ENCODE assay signal across 1 cellular context in genomic region chr2:114160263-114161001, GRCh38.
TF ChIP-seq lines count a peak whose summit lies in the region.

No MANE protein-coding gene starts in this region.

TF ChIP-seq in HepG2, 621 proteins besides CTCF, POLR2A, EP300 and RAD21 (continued from another document and continues in another):
- TF ChIP-seq, protein P1, sequence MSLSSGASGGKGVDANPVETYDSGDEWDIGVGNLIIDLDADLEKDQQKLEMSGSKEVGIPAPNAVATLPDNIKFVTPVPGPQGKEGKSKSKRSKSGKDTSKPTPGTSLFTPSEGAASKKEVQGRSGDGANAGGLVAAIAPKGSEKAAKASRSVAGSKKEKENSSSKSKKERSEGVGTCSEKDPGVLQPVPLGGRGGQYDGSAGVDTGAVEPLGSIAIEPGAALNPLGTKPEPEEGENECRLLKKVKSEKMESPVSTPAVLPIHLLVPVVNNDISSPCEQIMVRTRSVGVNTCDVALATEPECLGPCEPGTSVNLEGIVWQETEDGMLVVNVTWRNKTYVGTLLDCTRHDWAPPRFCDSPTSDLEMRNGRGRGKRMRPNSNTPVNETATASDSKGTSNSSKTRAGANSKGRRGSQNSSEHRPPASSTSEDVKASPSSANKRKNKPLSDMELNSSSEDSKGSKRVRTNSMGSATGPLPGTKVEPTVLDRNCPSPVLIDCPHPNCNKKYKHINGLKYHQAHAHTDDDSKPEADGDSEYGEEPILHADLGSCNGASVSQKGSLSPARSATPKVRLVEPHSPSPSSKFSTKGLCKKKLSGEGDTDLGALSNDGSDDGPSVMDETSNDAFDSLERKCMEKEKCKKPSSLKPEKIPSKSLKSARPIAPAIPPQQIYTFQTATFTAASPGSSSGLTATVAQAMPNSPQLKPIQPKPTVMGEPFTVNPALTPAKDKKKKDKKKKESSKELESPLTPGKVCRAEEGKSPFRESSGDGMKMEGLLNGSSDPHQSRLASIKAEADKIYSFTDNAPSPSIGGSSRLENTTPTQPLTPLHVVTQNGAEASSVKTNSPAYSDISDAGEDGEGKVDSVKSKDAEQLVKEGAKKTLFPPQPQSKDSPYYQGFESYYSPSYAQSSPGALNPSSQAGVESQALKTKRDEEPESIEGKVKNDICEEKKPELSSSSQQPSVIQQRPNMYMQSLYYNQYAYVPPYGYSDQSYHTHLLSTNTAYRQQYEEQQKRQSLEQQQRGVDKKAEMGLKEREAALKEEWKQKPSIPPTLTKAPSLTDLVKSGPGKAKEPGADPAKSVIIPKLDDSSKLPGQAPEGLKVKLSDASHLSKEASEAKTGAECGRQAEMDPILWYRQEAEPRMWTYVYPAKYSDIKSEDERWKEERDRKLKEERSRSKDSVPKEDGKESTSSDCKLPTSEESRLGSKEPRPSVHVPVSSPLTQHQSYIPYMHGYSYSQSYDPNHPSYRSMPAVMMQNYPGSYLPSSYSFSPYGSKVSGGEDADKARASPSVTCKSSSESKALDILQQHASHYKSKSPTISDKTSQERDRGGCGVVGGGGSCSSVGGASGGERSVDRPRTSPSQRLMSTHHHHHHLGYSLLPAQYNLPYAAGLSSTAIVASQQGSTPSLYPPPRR (CRISPR knock-in tag; IDR thresholded peaks at IDR 0.05; ENCODE audit: borderline replicate concordance), result no peak
- no peak for TF ChIP-seq EEA1 (CRISPR knock-in tag; IDR thresholded peaks at IDR 0.05; ENCODE audit: borderline replicate concordance)
- TF ChIP-seq TFAP4 (IDR thresholded peaks at IDR 0.05; ENCODE audit: borderline replicate concordance, low read depth), result peak; percentile 94
- TF ChIP-seq ETS1 (CRISPR knock-in tag; IDR thresholded peaks at IDR 0.05), result no peak
- TF ChIP-seq ZNF136 (CRISPR knock-in tag; IDR thresholded peaks at IDR 0.05; ENCODE audit: low read depth), result no peak
- no peak for TF ChIP-seq ZNF24 (IDR thresholded peaks at IDR 0.05)
- 0 out of 2 replicates have a peak, but pooled peaks have one; percentile 44 for TF ChIP-seq ZNF772 (CRISPR knock-in tag; IDR thresholded peaks at IDR 0.05)
- TF ChIP-seq ZNF34 (CRISPR knock-in tag; IDR thresholded peaks at IDR 0.05; ENCODE audit: borderline replicate concordance), result no peak
- TF ChIP-seq U2AF2 (IDR thresholded peaks at IDR 0.05; ENCODE audit: low read depth, low read length), result no peak
- no peak for TF ChIP-seq ZBTB3 (CRISPR knock-in tag; IDR thresholded peaks at IDR 0.05; ENCODE audit: borderline replicate concordance, low read depth)
- peak; percentile 60 for TF ChIP-seq NCOA2 (CRISPR knock-in tag; IDR thresholded peaks at IDR 0.05)
- no peak for TF ChIP-seq NONO (IDR thresholded peaks at IDR 0.05)
- TF ChIP-seq NONO (CRISPR knock-in tag; conservative IDR thresholded peaks at IDR 0.05), result no peak
- no peak for TF ChIP-seq ZSCAN22 (CRISPR knock-in tag; IDR thresholded peaks at IDR 0.05)
- TF ChIP-seq, protein P2, sequence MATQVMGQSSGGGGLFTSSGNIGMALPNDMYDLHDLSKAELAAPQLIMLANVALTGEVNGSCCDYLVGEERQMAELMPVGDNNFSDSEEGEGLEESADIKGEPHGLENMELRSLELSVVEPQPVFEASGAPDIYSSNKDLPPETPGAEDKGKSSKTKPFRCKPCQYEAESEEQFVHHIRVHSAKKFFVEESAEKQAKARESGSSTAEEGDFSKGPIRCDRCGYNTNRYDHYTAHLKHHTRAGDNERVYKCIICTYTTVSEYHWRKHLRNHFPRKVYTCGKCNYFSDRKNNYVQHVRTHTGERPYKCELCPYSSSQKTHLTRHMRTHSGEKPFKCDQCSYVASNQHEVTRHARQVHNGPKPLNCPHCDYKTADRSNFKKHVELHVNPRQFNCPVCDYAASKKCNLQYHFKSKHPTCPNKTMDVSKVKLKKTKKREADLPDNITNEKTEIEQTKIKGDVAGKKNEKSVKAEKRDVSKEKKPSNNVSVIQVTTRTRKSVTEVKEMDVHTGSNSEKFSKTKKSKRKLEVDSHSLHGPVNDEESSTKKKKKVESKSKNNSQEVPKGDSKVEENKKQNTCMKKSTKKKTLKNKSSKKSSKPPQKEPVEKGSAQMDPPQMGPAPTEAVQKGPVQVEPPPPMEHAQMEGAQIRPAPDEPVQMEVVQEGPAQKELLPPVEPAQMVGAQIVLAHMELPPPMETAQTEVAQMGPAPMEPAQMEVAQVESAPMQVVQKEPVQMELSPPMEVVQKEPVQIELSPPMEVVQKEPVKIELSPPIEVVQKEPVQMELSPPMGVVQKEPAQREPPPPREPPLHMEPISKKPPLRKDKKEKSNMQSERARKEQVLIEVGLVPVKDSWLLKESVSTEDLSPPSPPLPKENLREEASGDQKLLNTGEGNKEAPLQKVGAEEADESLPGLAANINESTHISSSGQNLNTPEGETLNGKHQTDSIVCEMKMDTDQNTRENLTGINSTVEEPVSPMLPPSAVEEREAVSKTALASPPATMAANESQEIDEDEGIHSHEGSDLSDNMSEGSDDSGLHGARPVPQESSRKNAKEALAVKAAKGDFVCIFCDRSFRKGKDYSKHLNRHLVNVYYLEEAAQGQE (IDR thresholded peaks at IDR 0.05; ENCODE audit: borderline replicate concordance in 1 of 2, low read depth in 1 of 2, low read length in 2 of 2), result peak in 1 of 2 experiments; percentile 89; a peak in 3 of 4 replicates
- TF ChIP-seq NR2F6 (IDR thresholded peaks at IDR 0.05), result 0 out of 2 replicates have a peak, but pooled peaks have one; percentile 33
- TF ChIP-seq NR2F6 (CRISPR knock-in tag; IDR thresholded peaks at IDR 0.05), result peak; percentile 48; the same call in 1 of the 2 replicates
- TF ChIP-seq HOXA3 (CRISPR knock-in tag; IDR thresholded peaks at IDR 0.05), result peak; percentile 29; the same call in 1 of the 2 replicates
- no peak for TF ChIP-seq ZZZ3 (CRISPR knock-in tag; IDR thresholded peaks at IDR 0.05; ENCODE audit: borderline replicate concordance)
- TF ChIP-seq ZBTB42 (CRISPR knock-in tag; IDR thresholded peaks at IDR 0.05), result no peak
- TF ChIP-seq ZC3H4 (CRISPR knock-in tag; IDR thresholded peaks at IDR 0.05; ENCODE audit: borderline replicate concordance), result no peak
- TF ChIP-seq HBP1 (CRISPR knock-in tag; IDR thresholded peaks at IDR 0.05; ENCODE audit: low read depth), result peak; percentile 63; the same call in 1 of the 2 replicates
- peak; percentile 86 for TF ChIP-seq MAFF (IDR thresholded peaks at IDR 0.05; ENCODE audit: low read depth, low read length)
- peak; percentile 85; the same call in 1 of the 2 replicates for TF ChIP-seq ZNF124 (CRISPR knock-in tag; IDR thresholded peaks at IDR 0.05)
- TF ChIP-seq XBP1 (CRISPR knock-in tag; IDR thresholded peaks at IDR 0.05), result no peak
- TF ChIP-seq HNF4G (IDR thresholded peaks at IDR 0.05; ENCODE audit: borderline replicate concordance, low read depth, low read length), result peak; percentile 67
- no peak for TF ChIP-seq HNF4G (CRISPR knock-in tag; IDR thresholded peaks at IDR 0.05; ENCODE audit: borderline replicate concordance, low read depth)
- no peak for TF ChIP-seq KMT2B (CRISPR knock-in tag; IDR thresholded peaks at IDR 0.05)
- 0 out of 2 replicates have a peak, but pooled peaks have one; percentile 17 for TF ChIP-seq SP5 (CRISPR knock-in tag; IDR thresholded peaks at IDR 0.05; ENCODE audit: borderline replicate concordance, low read depth)
- TF ChIP-seq PRPF4 (IDR thresholded peaks at IDR 0.05; ENCODE audit: low read depth, low read length, poor library complexity, severe bottlenecking), result no peak
- TF ChIP-seq MXD3 (CRISPR knock-in tag; IDR thresholded peaks at IDR 0.05), result no peak
- no peak; the same call in 1 of the 2 replicates for TF ChIP-seq SIX1 (CRISPR knock-in tag; IDR thresholded peaks at IDR 0.05; ENCODE audit: borderline replicate concordance)
- no peak for TF ChIP-seq ZNF598 (CRISPR knock-in tag; IDR thresholded peaks at IDR 0.05; ENCODE audit: borderline replicate concordance)
- peak; percentile 87 for TF ChIP-seq ARID5B (CRISPR knock-in tag; IDR thresholded peaks at IDR 0.05)
- peak; percentile 74; the same call in 1 of the 2 replicates for TF ChIP-seq ZNF878 (CRISPR knock-in tag; IDR thresholded peaks at IDR 0.05)
- TF ChIP-seq KAT8 (CRISPR knock-in tag; IDR thresholded peaks at IDR 0.05), result peak; percentile 58
- 0 out of 2 replicates have a peak, but pooled peaks have one; percentile 21 for TF ChIP-seq UBTF (CRISPR knock-in tag; IDR thresholded peaks at IDR 0.05)
- TF ChIP-seq NCOA5 (CRISPR knock-in tag; IDR thresholded peaks at IDR 0.05), result no peak
- no peak for TF ChIP-seq HNRNPL (IDR thresholded peaks at IDR 0.05; ENCODE audit: low read depth, low read length)
- TF ChIP-seq ZSCAN20 (CRISPR knock-in tag; IDR thresholded peaks at IDR 0.05; ENCODE audit: borderline replicate concordance), result no peak
- TF ChIP-seq ARHGAP35 (CRISPR knock-in tag; IDR thresholded peaks at IDR 0.05; ENCODE audit: borderline replicate concordance), result no peak
- TF ChIP-seq NFIC (IDR thresholded peaks at IDR 0.05; ENCODE audit: low read length), result peak; percentile 51; the same call in 1 of the 2 replicates
- TF ChIP-seq CREB1 (IDR thresholded peaks at IDR 0.05), result no peak
- TF ChIP-seq CREB1 (CRISPR knock-in tag; IDR thresholded peaks at IDR 0.05), result 0 out of 2 replicates have a peak, but pooled peaks have one; percentile 15
- TF ChIP-seq TCF7 (IDR thresholded peaks at IDR 0.05; ENCODE audit: low read depth), result peak; percentile 59; the same call in 1 of the 2 replicates
- TF ChIP-seq SKI (IDR thresholded peaks at IDR 0.05; ENCODE audit: partially characterized antibody), result peak; percentile 31
- no peak for TF ChIP-seq SOX6 (IDR thresholded peaks at IDR 0.05)
- TF ChIP-seq SOX6 (CRISPR knock-in tag; IDR thresholded peaks at IDR 0.05), result peak; percentile 50; the same call in 1 of the 2 replicates
- TF ChIP-seq AGO2 (optimal IDR thresholded peaks at IDR 0.05; ENCODE audit: low read depth, low read length), result no peak
